9 cellular contexts compared by ENCODE assay signal in genomic region chr14:20530771-20531571, GRCh38. TPM values are rescaled to one million over a fixed set of nuclear protein-coding genes. Genes with fewer than 3 reads are reported as not detected.
DNase-seq lines count a peak whose midpoint lies in the region; ATAC-seq and TF ChIP-seq lines count a peak whose summit lies in the region.
"Had no signal": no experiment of that assay in that cellular context is flagged by ENCODE, and none has a peak within 500 bp of the region (broad histone marks: within the 10 kb centered on the region; RNA-seq: fewer than 3 reads in every experiment).

No MANE protein-coding gene starts in this region.

- H3K9me3 ChIP-seq in trophoblast cell (ENCODE audit: insufficient read depth, low read depth, low read length): no peaks in the 10 kb centered on the region
- H3K9me3 ChIP-seq in transverse colon: no peaks in the 10 kb centered on the region

- peak; percentile 89 for ATAC-seq in activated T-helper 17 cell treated with anti-CD3 and anti-CD28 coated beads, Interleukin-2, amount 50 U/mL, for 72 hours (replicated peaks)
- ATAC-seq in GM21737 (IDR thresholded peaks at IDR 0.05; ENCODE audit: unreplicated experiment): no peak

- no peaks in the 10 kb centered on the region for H3K9me3 Mint-ChIP-seq in activated T-helper 17 cell treated with anti-CD3 and anti-CD28 coated beads, Interleukin-2, amount 50 U/mL, for 72 hours

- H3K4me1 ChIP-seq in trophoblast cell (ENCODE audit: control insufficient read depth in 1 of 2, insufficient read depth in 2 of 2, low read length in 2 of 2) (no peaks in the 10 kb centered on the region), transverse colon (no peaks in the 10 kb centered on the region)

- no peak overlapping the region for H2AFZ ChIP-seq in trophoblast cell (ENCODE audit: insufficient read depth, low read length, poor library complexity)

- H3K4me3 ChIP-seq in trophoblast cell (ENCODE audit: low read depth, low read length): no peak overlapping the region
- H3K4me3 ChIP-seq in transverse colon: no peak overlapping the region

- no peak overlapping the region for H4K91ac ChIP-seq in trophoblast cell (ENCODE audit: low read depth, low read length)

- no peaks in the 10 kb centered on the region for H3K36me3 ChIP-seq in trophoblast cell (ENCODE audit: control insufficient read depth in 1 of 2, insufficient read depth in 2 of 2, low read length in 2 of 2)
- no peaks in the 10 kb centered on the region for H3K36me3 ChIP-seq in transverse colon

- H3K4me2 ChIP-seq in trophoblast cell (ENCODE audit: low read length): no peak overlapping the region

- no peaks in the 10 kb centered on the region for H3K79me1 ChIP-seq in trophoblast cell (ENCODE audit: low read length)

- peak overlapping the region; percentile 69 for H3K27ac Mint-ChIP-seq in activated T-helper 17 cell treated with anti-CD3 and anti-CD28 coated beads, Interleukin-2, amount 50 U/mL, for 72 hours

- no peak overlapping the region for H3K4ac ChIP-seq in trophoblast cell (ENCODE audit: low read depth, low read length)

- no peaks in the 10 kb centered on the region for H3K4me1 Mint-ChIP-seq in activated T-helper 17 cell treated with anti-CD3 and anti-CD28 coated beads, Interleukin-2, amount 50 U/mL, for 72 hours

- no peak overlapping the region for H3K23ac ChIP-seq in trophoblast cell (ENCODE audit: low read length)

- in situ Hi-C loops in transverse colon (cut with MboI; ENCODE audit: low pct_ligation_motif_present in 1 of 4, low pct_unique_long_range_greater_than_20kb in 1 of 4, low sequenced_read_pairs in 3 of 4): no loop called here

- no peak overlapping the region for H3K9ac ChIP-seq in trophoblast cell (ENCODE audit: low read length)

- no peak overlapping the region for H3K18ac ChIP-seq in trophoblast cell (ENCODE audit: low read length)

- no CpG with 5 or more reads among the region's 8 CpGs for WGBS in trophoblast cell (ENCODE audit: extremely low coverage, insufficient coverage, insufficient read length)
- 3 to 14% methylated on average over 5 to 8 of the region's 8 CpGs for WGBS in transverse colon (ENCODE audit: low coverage in 1 of 2), 2 donors

- H3K27ac ChIP-seq in trophoblast cell (ENCODE audit: low read depth, low read length) (no peak overlapping the region), transverse colon (no peak overlapping the region)

- no peaks in the 10 kb centered on the region for H3K27me3 ChIP-seq in trophoblast cell (ENCODE audit: insufficient read depth, low read length)
- H3K27me3 ChIP-seq in transverse colon: peaks cover 8% of the 10 kb centered on the region

- intact Hi-C loops in transverse colon (cut with DNase I; ENCODE audit: low total_unique reads): no loop called here

- H3K36me3 Mint-ChIP-seq in activated T-helper 17 cell treated with anti-CD3 and anti-CD28 coated beads, Interleukin-2, amount 50 U/mL, for 72 hours (ENCODE audit: low read depth): no peaks in the 10 kb centered on the region

- no peak overlapping the region for H2BK12ac ChIP-seq in trophoblast cell (ENCODE audit: low read length)

- H3K79me2 ChIP-seq in trophoblast cell (ENCODE audit: control insufficient read depth, insufficient read depth, low read length, poor library complexity): no peaks in the 10 kb centered on the region

- H3K27me3 Mint-ChIP-seq in activated T-helper 17 cell treated with anti-CD3 and anti-CD28 coated beads, Interleukin-2, amount 50 U/mL, for 72 hours: peaks cover 10% of the 10 kb centered on the region

- DNase-seq in GM10266 (ENCODE audit: extremely low spot score) (peak; percentile 54), Kasumi-1 (lab: John Stamatoyannopoulos, UW) (peak; percentile 82 to 91), SHP77 (lab: John Stamatoyannopoulos, UW) (peak; percentile 67 to 77), foreskin melanocyte (peak; percentile 74), trophoblast cell (peak; percentile 64 to 90), transverse colon (peak; percentile 80)

- TF ChIP-seq EP300 in transverse colon (IDR thresholded peaks at IDR 0.05; ENCODE audit: low read depth): no peak

- no peak overlapping the region for H4K12ac ChIP-seq in trophoblast cell (ENCODE audit: low read depth, low read length)

- peak overlapping the region; percentile 50 for H3K4me3 Mint-ChIP-seq in activated T-helper 17 cell treated with anti-CD3 and anti-CD28 coated beads, Interleukin-2, amount 50 U/mL, for 72 hours

- no peak overlapping the region for H3K14ac ChIP-seq in trophoblast cell (ENCODE audit: low read length)

- TF ChIP-seq CTCF in GM10266 (IDR thresholded peaks at IDR 0.05; ENCODE audit: control insufficient read depth, insufficient read depth, low read depth, missing control alignments) (peak; percentile 81), transverse colon (IDR thresholded peaks at IDR 0.05) (peak; percentile 50 to 72 (median 66))

- no peak for TF ChIP-seq POLR2A in transverse colon (IDR thresholded peaks at IDR 0.05)

- H2AK5ac ChIP-seq in trophoblast cell (ENCODE audit: low read length): no peak overlapping the region

- no peak overlapping the region for H2BK120ac ChIP-seq in trophoblast cell (ENCODE audit: insufficient read depth, low read length, poor library complexity)

- no peak overlapping the region for H4K8ac ChIP-seq in trophoblast cell (ENCODE audit: low read depth, low read length)

- H2BK5ac ChIP-seq in trophoblast cell (ENCODE audit: low read depth, low read length, poor library complexity): no peak overlapping the region

RNA-seq across cellular contexts. Expression of gene RNASE10, which starts 25.6 kb away (rescaled TPM):
- total RNA-seq in activated T-helper 17 cell treated with anti-CD3 and anti-CD28 coated beads, Interleukin-2, amount 50 U/mL, for 72 hours: under 1 TPM in 1 of 2 donors, not detected in 1; 0.45 TPM
- 0.08 and 0.19 TPM in 2 replicates for polyA plus RNA-seq in trophoblast cell (2013)
- total RNA-seq in transverse colon: not detected
- total RNA-seq: mononuclear cell had no signal

RNA-seq across cellular contexts. Expression of gene RNASE9, which starts 29.9 kb away (rescaled TPM):
- not detected for total RNA-seq in activated T-helper 17 cell treated with anti-CD3 and anti-CD28 coated beads, Interleukin-2, amount 50 U/mL, for 72 hours
- polyA plus RNA-seq in trophoblast cell (2013): not detected in 2 replicates
- total RNA-seq in transverse colon: not detected
- total RNA-seq: mononuclear cell had no signal

RNA-seq across cellular contexts. Expression of gene RNASE11, which starts 56.8 kb away (rescaled TPM):
- not detected for total RNA-seq in activated T-helper 17 cell treated with anti-CD3 and anti-CD28 coated beads, Interleukin-2, amount 50 U/mL, for 72 hours
- not detected in 2 replicates for polyA plus RNA-seq in trophoblast cell (2013)
- not detected for total RNA-seq in transverse colon
- total RNA-seq: mononuclear cell had no signal
